Comparison of ENCODE assay signal across 2 cellular contexts in genomic region chr19:13770013-13770635, GRCh38.
TF ChIP-seq lines count a peak whose summit lies in the region.

No MANE protein-coding gene starts in this region.

TF ChIP-seq in HepG2, 621 proteins besides CTCF, POLR2A, EP300 and RAD21:
- TF ChIP-seq ZNF251 (CRISPR knock-in tag; IDR thresholded peaks at IDR 0.05) (no peak), ZNF629 (CRISPR knock-in tag; conservative IDR thresholded peaks at IDR 0.05) (peak; percentile 40; the same call in 1 of the 2 replicates), NR1H2 (CRISPR knock-in tag; IDR thresholded peaks at IDR 0.05; ENCODE audit: borderline replicate concordance, low read depth) (no peak), RBM39 (IDR thresholded peaks at IDR 0.05; ENCODE audit: low read depth, low read length, poor library complexity, severe bottlenecking) (no peak)

TF ChIP-seq in K562, 482 proteins besides CTCF, POLR2A, EP300 and RAD21:
- no peak for TF ChIP-seq DACH1 (IDR thresholded peaks at IDR 0.05; ENCODE audit: partially characterized antibody)
- no peak for TF ChIP-seq NKRF (IDR thresholded peaks at IDR 0.05; ENCODE audit: borderline replicate concordance)
- peak; percentile 27; the same call in 1 of the 2 replicates for TF ChIP-seq ADNP (tag; IDR thresholded peaks at IDR 0.05)
- TF ChIP-seq RBFOX2 (IDR thresholded peaks at IDR 0.05; ENCODE audit: low read depth, low read length), result no peak
- TF ChIP-seq STAT6 (CRISPR knock-in tag; IDR thresholded peaks at IDR 0.05), result no peak
- TF ChIP-seq POLR2AphosphoS5 (IDR thresholded peaks at IDR 0.05; ENCODE audit: control insufficient read depth, insufficient read depth, low read depth, low read length), result no peak
- TF ChIP-seq EWSR1 (IDR thresholded peaks at IDR 0.05; ENCODE audit: borderline replicate concordance, low read depth, partially characterized antibody), result no peak
- TF ChIP-seq GTF3C2 (IDR thresholded peaks at IDR 0.05; ENCODE audit: borderline replicate concordance, extremely low read depth, insufficient read length), result no peak
- TF ChIP-seq CBFA2T2 (conservative IDR thresholded peaks at IDR 0.05), result no peak
- TF ChIP-seq ETS1 (conservative IDR thresholded peaks at IDR 0.05; ENCODE audit: control insufficient read depth, low read depth, low read length), result no peak
- no peak for TF ChIP-seq TRIM24 (IDR thresholded peaks at IDR 0.05)
- peak; percentile 63 for TF ChIP-seq RBM25 (IDR thresholded peaks at IDR 0.05; ENCODE audit: low read depth, low read length, severe bottlenecking)
- no peak for TF ChIP-seq ZNF212 (CRISPR knock-in tag; IDR thresholded peaks at IDR 0.05)
- TF ChIP-seq ZNF764 (CRISPR knock-in tag; IDR thresholded peaks at IDR 0.05; ENCODE audit: low read depth), result no peak
- no peak for TF ChIP-seq HCFC1 (IDR thresholded peaks at IDR 0.05; ENCODE audit: low read depth, low read length)
